1 cellular context compared by ENCODE assay signal in the genomic region with DNA sequence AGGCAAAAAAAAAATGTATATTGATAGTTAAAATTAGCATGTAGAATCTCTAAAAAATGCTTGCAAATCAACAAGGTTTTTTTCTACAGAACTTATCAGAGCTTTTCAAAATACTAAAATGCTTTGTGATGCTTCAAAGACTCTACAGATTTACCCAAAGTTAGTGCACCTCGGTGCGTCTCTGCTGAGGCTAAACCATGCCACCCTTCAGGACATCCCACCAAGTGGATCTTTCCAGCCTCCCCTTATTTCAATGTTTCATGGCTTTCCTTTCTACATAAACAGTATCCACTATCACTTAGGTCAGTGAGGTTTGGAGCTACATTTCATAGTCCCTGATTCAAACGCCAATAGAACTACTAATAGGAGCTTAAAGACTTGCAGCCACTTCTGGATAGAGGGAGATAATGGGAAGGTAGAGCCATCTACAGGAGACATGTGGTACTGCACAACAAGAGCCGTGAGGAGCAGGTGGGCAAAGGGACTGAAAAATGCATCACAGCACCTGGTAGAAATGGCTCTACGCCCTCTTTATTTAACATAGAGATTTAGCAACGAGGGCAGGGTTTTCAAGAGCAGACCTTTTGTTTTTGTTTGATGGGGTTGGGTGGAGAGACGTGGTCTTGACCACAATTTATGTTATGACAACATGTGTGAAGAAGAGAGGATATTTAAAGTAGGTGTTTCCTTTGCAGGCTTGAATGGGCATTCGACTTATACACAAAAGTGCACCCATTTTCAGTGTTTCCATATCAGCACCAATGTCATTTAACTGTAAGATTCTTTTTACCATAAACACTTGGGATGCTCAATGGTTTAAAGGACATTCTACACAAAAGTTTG.
TF ChIP-seq lines count a peak whose summit lies in the region.

No MANE protein-coding gene starts in this region.

TF ChIP-seq in HCT116, 20 proteins besides CTCF, POLR2A, EP300 and RAD21 (continued from another document):
- no peak for TF ChIP-seq YY1 (IDR thresholded peaks at IDR 0.05; ENCODE audit: extremely low read depth, insufficient replicate concordance, low read depth, low read length)
- TF ChIP-seq ZNF274 (IDR thresholded peaks at IDR 0.05; ENCODE audit: low read depth, low read length) = no peak
- TF ChIP-seq ZFX (IDR thresholded peaks at IDR 0.05) = no peak
- TF ChIP-seq ZBTB33 (IDR thresholded peaks at IDR 0.05; ENCODE audit: extremely low read depth, insufficient replicate concordance, low read length) = no peak
- no peak for TF ChIP-seq MAX (IDR thresholded peaks at IDR 0.05)
- no peak for TF ChIP-seq EGR1 (IDR thresholded peaks at IDR 0.05; ENCODE audit: low read depth)
